In genomic region chrX:53223068-53223693, GRCh38 we compare ENCODE assay signal across 8 cellular contexts. TPM values are rescaled to one million over a fixed set of nuclear protein-coding genes. Genes with fewer than 3 reads are reported as not detected.
DNase-seq lines count a peak whose midpoint lies in the region; ATAC-seq and TF ChIP-seq lines count a peak whose summit lies in the region.

No MANE protein-coding gene starts in this region.

- in situ Hi-C loops in astrocyte of the spinal cord (cut with HindIII; ENCODE audit: low sequenced_read_pairs) = no loop called here

- H3K36me3 Mint-ChIP-seq in stimulated activated naive CD8-positive, alpha-beta T cell treated with anti-CD3 and anti-CD28 coated beads, Interleukin-15, Interleukin-2, amounts not matched to agents 100 ng/mL and 50 ng/mL, for 24 hours (ENCODE audit: low read depth) = peaks cover 19% of the 10 kb centered on the region
- peaks cover 4% of the 10 kb centered on the region for H3K36me3 Mint-ChIP-seq in memory B cell

- peaks cover 38% of the 10 kb centered on the region for H3K4me1 Mint-ChIP-seq in stimulated activated naive CD8-positive, alpha-beta T cell treated with anti-CD3 and anti-CD28 coated beads, Interleukin-15, Interleukin-2, amounts not matched to agents 100 ng/mL and 50 ng/mL, for 24 hours (ENCODE audit: low read depth)
- peaks cover 13% of the 10 kb centered on the region for H3K4me1 Mint-ChIP-seq in memory B cell

- peaks cover 0 to 2% of the 10 kb centered on the region in 2 donors for H3K36me3 ChIP-seq in body of pancreas (replicated peaks in 1 of 2; ENCODE audit: insufficient read depth in 1 of 2, low read depth in 2 of 2)

- TF ChIP-seq POLR2A in body of pancreas (IDR thresholded peaks at IDR 0.05) = no peak

- no peak overlapping the region for H3K27ac ChIP-seq in body of pancreas

- TF ChIP-seq CTCF in astrocyte of the spinal cord (IDR thresholded peaks at IDR 0.05; ENCODE audit: low read depth, low read length) (no peak), body of pancreas (IDR thresholded peaks at IDR 0.05) (no peak)

- no peaks in the 10 kb centered on the region for H3K9me3 Mint-ChIP-seq in stimulated activated naive CD8-positive, alpha-beta T cell treated with anti-CD3 and anti-CD28 coated beads, Interleukin-15, Interleukin-2, amounts not matched to agents 100 ng/mL and 50 ng/mL, for 24 hours
- H3K9me3 Mint-ChIP-seq in memory B cell = no peaks in the 10 kb centered on the region

- H3K27me3 ChIP-seq in body of pancreas = no peaks in the 10 kb centered on the region

- H3K4me3 ChIP-seq in astrocyte of the spinal cord (ENCODE audit: low read depth, low read length) (peak overlapping the region; percentile 99), body of pancreas (no peak overlapping the region)

- no peaks in the 10 kb centered on the region for H3K27me3 Mint-ChIP-seq in stimulated activated naive CD8-positive, alpha-beta T cell treated with anti-CD3 and anti-CD28 coated beads, Interleukin-15, Interleukin-2, amounts not matched to agents 100 ng/mL and 50 ng/mL, for 24 hours
- no peaks in the 10 kb centered on the region for H3K27me3 Mint-ChIP-seq in memory B cell

- H3K4me1 ChIP-seq in body of pancreas = peaks cover 26% of the 10 kb centered on the region

- H3K27ac Mint-ChIP-seq in stimulated activated naive CD8-positive, alpha-beta T cell treated with anti-CD3 and anti-CD28 coated beads, Interleukin-15, Interleukin-2, amounts not matched to agents 100 ng/mL and 50 ng/mL, for 24 hours = peak overlapping the region; percentile 99
- H3K27ac Mint-ChIP-seq in memory B cell = peak overlapping the region; percentile 99

- intact Hi-C loops in body of pancreas (cut with DNase I) = no loop called here

- H3K9me3 ChIP-seq in body of pancreas = no peaks in the 10 kb centered on the region

- DNase-seq in stimulated activated naive CD8-positive, alpha-beta T cell treated with anti-CD3 and anti-CD28 coated beads, Interleukin-15, Interleukin-2, amounts not matched to agents 100 U/mL and 50 U/mL, for 24 hours = no peak
- DNase-seq in astrocyte of the spinal cord (ENCODE audit: low read depth, low spot score) (no peak), memory B cell (ENCODE audit: low spot score in 2 of 2) (no peak), dermis blood vessel endothelial cell (no peak), NCI-H526 (lab: John Stamatoyannopoulos, UW) (no peak), body of pancreas (no peak), NCI-H1436 (lab: John Stamatoyannopoulos, UW) (no peak)

- 40 to 50% methylated on average over 1 of the region's 2 CpGs for WGBS in body of pancreas, 2 donors

- no peak for ATAC-seq in stimulated activated naive CD8-positive, alpha-beta T cell treated with anti-CD3 and anti-CD28 coated beads, Interleukin-15, Interleukin-2, amounts not matched to agents 100 U/mL and 50 U/mL, for 24 hours
- ATAC-seq in memory B cell (ENCODE audit: low read depth) = no peak
- ATAC-seq in body of pancreas = no peak

- H3K4me3 Mint-ChIP-seq in stimulated activated naive CD8-positive, alpha-beta T cell treated with anti-CD3 and anti-CD28 coated beads, Interleukin-15, Interleukin-2, amounts not matched to agents 100 ng/mL and 50 ng/mL, for 24 hours = peak overlapping the region; percentile 94
- peak overlapping the region; percentile 96 for H3K4me3 Mint-ChIP-seq in memory B cell

RNA-seq across cellular contexts. Expression of gene KDM5C, which starts 1.8 kb away (rescaled TPM):
- total RNA-seq in dermis blood vessel endothelial cell (122 and 175 TPM in 2 replicates), body of pancreas (100 to 1,000 TPM in 1 of 2 donors, 10 to 100 TPM in 1; 65.1 to 171 TPM)

RNA-seq across cellular contexts. Expression of gene IQSEC2, which starts 58.2 kb away (rescaled TPM):
- total RNA-seq in dermis blood vessel endothelial cell = 1.8 and 3.9 TPM in 2 replicates
- 10 to 100 TPM; 12.7 to 30.3 TPM for total RNA-seq in body of pancreas
